Comparison of ENCODE assay signal across 14 cellular contexts in the genomic region with DNA sequence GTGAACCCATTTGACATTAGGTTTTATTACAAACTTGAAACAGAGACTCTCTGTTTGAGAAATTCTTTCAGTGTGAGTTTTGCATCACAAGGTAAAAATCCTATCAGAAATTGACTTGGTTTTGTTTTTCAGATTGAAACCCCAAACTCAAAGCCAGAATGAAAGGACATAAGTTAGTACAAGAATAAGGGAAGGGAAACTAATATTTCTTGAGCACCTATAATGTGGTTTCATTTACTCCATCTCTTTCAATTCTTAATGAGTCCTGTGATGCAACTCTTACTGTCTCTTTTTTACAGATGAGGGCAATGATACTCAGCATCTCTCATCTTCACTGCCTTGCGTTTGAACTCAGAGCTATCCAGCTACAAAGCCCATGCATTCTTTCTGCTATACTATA.
DNase-seq lines count a peak whose midpoint lies in the region; ATAC-seq lines count a peak whose summit lies in the region.
"Had no signal": no experiment of that assay in that cellular context is flagged by ENCODE, and none has a peak within 500 bp of the region (broad histone marks: within the 10 kb centered on the region; RNA-seq: fewer than 3 reads in every experiment).

No MANE protein-coding gene starts in this region.

- CTCF ChIA-PET in activated CD4-positive, alpha-beta T cell treated with anti-CD3 and anti-CD28 coated beads for 36 hours (lab: Charles Lee) = no interaction called here

- peaks cover 10% of the 10 kb centered on the region for H3K36me3 Mint-ChIP-seq in activated CD4-positive, alpha-beta T cell treated with anti-CD3 and anti-CD28 coated beads for 36 hours (ENCODE audit: low read depth)
- no peaks in the 10 kb centered on the region for H3K36me3 Mint-ChIP-seq in activated CD4-positive, alpha-beta T cell treated with anti-CD3 and anti-CD28 coated beads, Interleukin-2, amount 10 ng/mL, durations not matched to agents 24 days and 14 days (ENCODE audit: low read depth)

- POLR2A ChIA-PET in activated CD4-positive, alpha-beta T cell treated with anti-CD3 and anti-CD28 coated beads for 36 hours (lab: Charles Lee) = no interaction called here

- peaks cover 8% of the 10 kb centered on the region for H3K9me3 Mint-ChIP-seq in activated CD4-positive, alpha-beta T cell treated with anti-CD3 and anti-CD28 coated beads for 36 hours (ENCODE audit: low read depth)
- H3K9me3 Mint-ChIP-seq in activated CD4-positive, alpha-beta T cell treated with anti-CD3 and anti-CD28 coated beads, Interleukin-2, amount 10 ng/mL, durations not matched to agents 24 days and 14 days = peaks cover 3% of the 10 kb centered on the region
- H3K9me3 Mint-ChIP-seq in stimulated activated naive CD8-positive, alpha-beta T cell treated with anti-CD3 and anti-CD28 coated beads, Interleukin-15, amount 100 ng/mL, for 72 hours = peaks cover 4 to 5% of the 10 kb centered on the region in 2 donors
- H3K9me3 Mint-ChIP-seq: natural killer cell treated with Interleukin-12 subunit alpha and Interleukin-12 subunit beta and Interleukin-15 and Interleukin-18, amount 100 ng/mL, for 72 hours had no signal

- H3K4me3 Mint-ChIP-seq in activated CD4-positive, alpha-beta T cell treated with anti-CD3 and anti-CD28 coated beads for 36 hours = no peak overlapping the region
- no peak overlapping the region for H3K4me3 Mint-ChIP-seq in activated CD4-positive, alpha-beta T cell treated with anti-CD3 and anti-CD28 coated beads, Interleukin-2, amount 10 ng/mL, durations not matched to agents 24 days and 14 days
- no peak overlapping the region for H3K4me3 Mint-ChIP-seq in stimulated activated naive CD8-positive, alpha-beta T cell treated with anti-CD3 and anti-CD28 coated beads, Interleukin-15, amount 100 ng/mL, for 72 hours
- H3K4me3 Mint-ChIP-seq: natural killer cell treated with Interleukin-12 subunit alpha and Interleukin-12 subunit beta and Interleukin-15 and Interleukin-18, amount 100 ng/mL, for 72 hours had no signal

- H3K27ac Mint-ChIP-seq in activated CD4-positive, alpha-beta T cell treated with anti-CD3 and anti-CD28 coated beads for 36 hours = no peak overlapping the region
- H3K27ac Mint-ChIP-seq in activated CD4-positive, alpha-beta T cell treated with anti-CD3 and anti-CD28 coated beads, Interleukin-2, amount 10 ng/mL, durations not matched to agents 24 days and 14 days = no peak overlapping the region
- H3K27ac Mint-ChIP-seq in stimulated activated naive CD8-positive, alpha-beta T cell treated with anti-CD3 and anti-CD28 coated beads, Interleukin-15, amount 100 ng/mL, for 72 hours = no peak overlapping the region
- H3K27ac Mint-ChIP-seq: natural killer cell treated with Interleukin-12 subunit alpha and Interleukin-12 subunit beta and Interleukin-15 and Interleukin-18, amount 100 ng/mL, for 72 hours had no signal

- ATAC-seq in activated CD4-positive, alpha-beta T cell treated with anti-CD3 and anti-CD28 coated beads for 36 hours = peak; percentile 57
- ATAC-seq in GM21717 (IDR thresholded peaks at IDR 0.05; ENCODE audit: unreplicated experiment) (peak; percentile 97), HG03139 (IDR thresholded peaks at IDR 0.05; ENCODE audit: unreplicated experiment) (peak; percentile 79)
- ATAC-seq in stimulated activated naive CD8-positive, alpha-beta T cell treated with anti-CD3 and anti-CD28 coated beads, Interleukin-15, amount 100 ng/mL, for 72 hours = peak; percentile 79

- no peaks in the 10 kb centered on the region for H3K27me3 Mint-ChIP-seq in activated CD4-positive, alpha-beta T cell treated with anti-CD3 and anti-CD28 coated beads for 36 hours
- no peaks in the 10 kb centered on the region for H3K27me3 Mint-ChIP-seq in activated CD4-positive, alpha-beta T cell treated with anti-CD3 and anti-CD28 coated beads, Interleukin-2, amount 10 ng/mL, durations not matched to agents 24 days and 14 days
- H3K27me3 Mint-ChIP-seq in stimulated activated naive CD8-positive, alpha-beta T cell treated with anti-CD3 and anti-CD28 coated beads, Interleukin-15, amount 100 ng/mL, for 72 hours = no peaks in the 10 kb centered on the region

- intact Hi-C loops in activated CD4-positive, alpha-beta T cell treated with anti-CD3 and anti-CD28 coated beads for 36 hours (cut with DNase I, micrococcal nuclease) = no loop called here
- intact Hi-C loops in activated CD4-positive, alpha-beta T cell treated with anti-CD3 and anti-CD28 coated beads, Interleukin-2, amount 10 ng/mL, durations not matched to agents 24 days and 14 days (cut with micrococcal nuclease) = no loop called here

- DNase-seq in activated CD4-positive, alpha-beta T cell treated with anti-CD3 and anti-CD28 coated beads for 36 hours = no peak
- no peak for DNase-seq in activated CD4-positive, alpha-beta T cell treated with anti-CD3 and anti-CD28 coated beads, Interleukin-2, amount 10 ng/mL, durations not matched to agents 24 days and 14 days
- DNase-seq in stimulated activated naive CD8-positive, alpha-beta T cell treated with anti-CD3 and anti-CD28 coated beads, Interleukin-15, amount 100 ng/mL, for 72 hours = no peak
- no peak for DNase-seq in DMS 273 treated with DMSO at 0.1 percent for 48 hours (lab: John Stamatoyannopoulos, UW)
- no peak for DNase-seq in NCI-H1436 treated with DMSO at 0.1 percent for 48 hours (lab: John Stamatoyannopoulos, UW)
- no peak for DNase-seq in KG1 (lab: John Stamatoyannopoulos, UW)
- DNase-seq: activated CD4-positive, CD25-positive, alpha-beta regulatory T cell treated with anti-CD3 and anti-CD28 coated beads, Interleukin-2, amount 50 U/mL, for 72 hours; activated naive CD4-positive, alpha-beta T cell; DMS79; NCI-H526; stomach had no signal

- no peaks in the 10 kb centered on the region for H3K4me1 Mint-ChIP-seq in activated CD4-positive, alpha-beta T cell treated with anti-CD3 and anti-CD28 coated beads for 36 hours
- H3K4me1 Mint-ChIP-seq in activated CD4-positive, alpha-beta T cell treated with anti-CD3 and anti-CD28 coated beads, Interleukin-2, amount 10 ng/mL, durations not matched to agents 24 days and 14 days = no peaks in the 10 kb centered on the region
- no peaks in the 10 kb centered on the region for H3K4me1 Mint-ChIP-seq in stimulated activated naive CD8-positive, alpha-beta T cell treated with anti-CD3 and anti-CD28 coated beads, Interleukin-15, amount 100 ng/mL, for 72 hours
